Comparison of ENCODE assay signal across 8 cellular contexts in the genomic region with DNA sequence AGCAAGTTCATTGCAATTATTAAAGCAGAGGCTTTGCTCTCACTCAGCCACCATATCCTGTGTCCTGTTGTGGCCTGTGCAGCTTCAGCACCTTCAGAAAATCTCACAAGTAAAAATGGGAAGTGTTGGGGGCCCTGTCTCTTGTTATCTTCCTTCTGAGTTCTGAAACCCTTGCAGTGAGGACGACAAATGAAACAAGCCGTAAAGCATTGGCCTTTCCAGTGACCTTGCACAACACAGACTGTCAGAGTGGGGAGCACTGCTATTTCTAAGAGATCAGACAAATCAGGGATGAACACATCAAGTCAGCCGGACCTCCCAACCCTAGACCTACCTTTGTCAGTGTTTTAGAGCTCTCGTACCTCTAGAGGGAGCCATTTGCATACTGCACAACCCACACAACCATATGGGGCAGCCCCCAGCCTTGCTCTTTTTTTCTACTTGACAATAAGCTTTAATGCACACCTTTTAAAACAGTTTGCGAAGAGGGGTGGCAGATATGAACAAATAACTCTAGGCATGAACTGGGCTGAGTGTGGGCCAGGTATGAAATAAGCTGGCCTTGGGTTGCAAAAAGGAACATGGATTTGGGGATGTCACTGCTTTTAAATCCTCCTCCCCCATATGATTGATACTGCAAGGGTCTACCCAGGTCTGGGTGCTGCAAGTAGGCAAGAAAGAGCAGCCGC.
DNase-seq lines count a peak whose midpoint lies in the region; ATAC-seq, FAIRE-seq and TF ChIP-seq lines count a peak whose summit lies in the region.

No MANE protein-coding gene starts in this region.

- peak; percentile 45 for DNase-seq in DMS 273 treated with DMSO at 0.1 percent for 48 hours (lab: John Stamatoyannopoulos, UW)
- peak; percentile 64 for DNase-seq in NB4 (ENCODE audit: low read depth)
- DNase-seq in frontal cortex (ENCODE audit: low spot score in 2 of 2) = peak; percentile 34 to 64
- no peak for DNase-seq in osteocyte (ENCODE audit: extremely low spot score, unreplicated experiment)

- H3K27ac Mint-ChIP-seq in osteocyte (ENCODE audit: unreplicated experiment) = no peak overlapping the region

- no peak for TF ChIP-seq POLR2A in NB4 (IDR thresholded peaks at IDR 0.05; ENCODE audit: extremely low read depth, insufficient read length)

- no peak overlapping the region for H3K4me3 Mint-ChIP-seq in osteocyte (ENCODE audit: unreplicated experiment)

- peak; percentile 73 for TF ChIP-seq CTCF in NB4 (IDR thresholded peaks at IDR 0.05; ENCODE audit: low read depth, low read length)
- TF ChIP-seq CTCF in VCaP (conservative IDR thresholded peaks at IDR 0.05) = peak; percentile 81
- peak; percentile 74 for TF ChIP-seq CTCF in osteocyte (IDR thresholded peaks at IDR 0.05)

- H3K4me3 ChIP-seq in NB4 (ENCODE audit: low read depth, low read length) = no peak overlapping the region

- H3K27ac ChIP-seq in VCaP = no peak overlapping the region

- H3K4me1 Mint-ChIP-seq in osteocyte (ENCODE audit: unreplicated experiment) = peaks cover 2% of the 10 kb centered on the region

- ATAC-seq in GM19395 (IDR thresholded peaks at IDR 0.05; ENCODE audit: unreplicated experiment) = peak; percentile 67
- no peak for ATAC-seq in GM19035 (IDR thresholded peaks at IDR 0.05; ENCODE audit: unreplicated experiment)
- no peak for ATAC-seq in HG03159 (IDR thresholded peaks at IDR 0.05; ENCODE audit: unreplicated experiment)

- H3K9me3 Mint-ChIP-seq in osteocyte (ENCODE audit: unreplicated experiment) = no peaks in the 10 kb centered on the region

- H3K36me3 Mint-ChIP-seq in osteocyte (ENCODE audit: unreplicated experiment) = peaks cover 2% of the 10 kb centered on the region

- no peaks in the 10 kb centered on the region for H3K27me3 Mint-ChIP-seq in osteocyte (ENCODE audit: unreplicated experiment)

- no peak for FAIRE-seq in frontal cortex (lab: Jason Lieb, UNC)
